ENCODE assay signal across 8 cellular contexts in the genomic region with DNA sequence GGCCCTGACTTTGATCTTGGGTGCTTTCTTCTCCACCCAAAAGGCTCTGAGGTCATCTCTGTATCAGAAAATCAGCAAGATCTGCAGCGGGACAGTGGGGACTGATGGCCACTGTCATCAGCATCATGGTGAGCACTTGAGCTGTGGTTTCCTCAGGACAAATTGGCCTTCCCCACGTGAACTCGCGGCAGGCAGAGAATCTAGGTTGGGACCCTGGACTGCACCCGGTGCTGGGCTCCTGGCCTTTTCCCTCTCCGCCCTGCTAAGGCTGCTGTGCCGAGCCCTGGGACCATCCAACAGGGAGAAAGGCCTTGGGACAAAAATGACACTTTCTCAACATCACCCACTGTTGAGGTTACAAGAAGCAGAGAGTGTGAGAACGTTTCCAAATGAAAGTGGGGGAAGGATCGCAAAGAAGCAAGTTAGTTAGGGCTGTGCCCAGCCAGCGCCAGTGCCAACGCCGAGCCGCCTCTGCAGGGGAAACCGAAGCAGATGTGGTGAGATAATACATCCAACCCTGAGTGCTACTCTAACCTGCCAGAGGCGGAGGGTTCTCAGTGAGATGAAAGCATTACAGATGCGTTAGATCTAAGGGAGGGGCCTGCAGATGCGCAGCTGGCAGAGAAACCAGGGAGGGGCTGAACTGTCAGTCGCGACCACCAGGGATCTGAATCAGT. TPM values are rescaled to one million over a fixed set of nuclear protein-coding genes. Genes with fewer than 3 reads are reported as not detected.
DNase-seq lines count a peak whose midpoint lies in the region; ATAC-seq and TF ChIP-seq lines count a peak whose summit lies in the region.

No MANE protein-coding gene starts in this region.

- no peak overlapping the region for H3K4me3 ChIP-seq in lower lobe of right lung

- TF ChIP-seq CTCF in lower lobe of right lung (IDR thresholded peaks at IDR 0.05), result no peak

- no peaks in the 10 kb centered on the region for H3K36me3 ChIP-seq in lower lobe of right lung

- intact Hi-C loops in lower lobe of right lung (cut with DNase I), result no loop called here

- H3K27ac ChIP-seq in lower lobe of right lung, result peak overlapping the region; percentile 72

- H3K9me3 ChIP-seq in lower lobe of right lung, result no peaks in the 10 kb centered on the region

- peaks cover 69% of the 10 kb centered on the region for H3K4me1 ChIP-seq in lower lobe of right lung

- H3K27me3 ChIP-seq in lower lobe of right lung (ENCODE audit: low read depth), result no peaks in the 10 kb centered on the region

- peak; percentile 44 to 66 for DNase-seq in NCI-H187 (lab: John Stamatoyannopoulos, UW)
- no peak for DNase-seq in NCI-H187 treated with DMSO at 0.1 percent for 48 hours (lab: John Stamatoyannopoulos, UW)
- DNase-seq in lower lobe of right lung, result no peak
- DNase-seq in NOMO-1 (lab: John Stamatoyannopoulos, UW; ENCODE audit: unreplicated experiment in 2 of 2), result no peak
- DNase-seq in MV-4-11 (lab: John Stamatoyannopoulos, UW), result no peak
- DNase-seq in NCI-H774 (lab: John Stamatoyannopoulos, UW), result no peak

- ATAC-seq in HG03175 (IDR thresholded peaks at IDR 0.05; ENCODE audit: unreplicated experiment) (peak; percentile 34), lower lobe of right lung (peak in 1 of 2 donors; percentile 26)
- peak; percentile 49 to 59 for ATAC-seq in activated CD4-positive, CD25-positive, alpha-beta regulatory T cell treated with anti-CD3 and anti-CD28 coated beads, Interleukin-2, amount 50 U/mL, for 24 hours

RNA-seq across cellular contexts. Expression of a gene that starts 9.1 kb away (rescaled TPM):
- 0.50 TPM for total RNA-seq in lower lobe of right lung

RNA-seq across cellular contexts. Expression of a gene that starts 51.8 kb away (rescaled TPM):
- 15.6 TPM for total RNA-seq in lower lobe of right lung

Comparison
In these comparisons a context has a peak if more than half of its experiments do, and no peak if none do; other contexts are left out.
1. DNase-seq: peak in NCI-H187 (2 of 2); none in NCI-H187 treated with DMSO at 0.1 percent for 48 hours (single experiment), lower lobe of right lung (single experiment), NOMO-1 (0 of 2), MV-4-11 (single experiment) and NCI-H774 (single experiment).